Comparison of ENCODE assay signal across 12 cellular contexts in genomic region chr10:52540479-52540984, GRCh38.
"Had no signal": no experiment of that assay in that cellular context is flagged by ENCODE, and none has a peak within 500 bp of the region (broad histone marks: within the 10 kb centered on the region; RNA-seq: fewer than 3 reads in every experiment).

No MANE protein-coding gene starts in this region.

- H3K27ac ChIP-seq: pancreas, tibial nerve had no signal

- DNase-seq: activated CD4-positive, alpha-beta T cell treated with anti-CD3 and anti-CD28 coated beads, Interleukin-2, amount 10 ng/mL, durations not matched to agents 7 days and 5 days; activated CD4-positive, CD25-positive, alpha-beta regulatory T cell; activated CD8-positive, alpha-beta memory T cell treated with anti-CD3 and anti-CD28 coated beads for 24 hours; activated naive CD4-positive, alpha-beta T cell treated with Interleukin-2 at 50 U/mL for 16 hours; activated naive CD8-positive, alpha-beta T cell treated with anti-CD3 and anti-CD28 coated beads, Interleukin-2, amount 50 U/mL, for 24 hours; hypothalamus; midbrain; pancreas; stimulated activated CD4-positive, alpha-beta T cell treated with anti-CD3 and anti-CD28 coated beads, Interleukin-2, amount 100 ng/mL, for 48 hours had no signal

- H3K27me3 ChIP-seq: pancreas, tibial nerve had no signal

- ATAC-seq: activated naive CD8-positive, alpha-beta T cell treated with anti-CD3 and anti-CD28 coated beads, Interleukin-2, amount 50 U/mL, for 24 hours; esophagus mucosa; pancreas; stimulated activated memory B cell treated with anti-CD40 and anti-IgM and Interleukin-4, amounts not matched to agents 10 μg/mL and 1 μg/mL and 100 μg/mL, for 72 hours had no signal

- H3K9me3 ChIP-seq: pancreas, tibial nerve had no signal

- H3K36me3 ChIP-seq: pancreas, tibial nerve had no signal

- H3K4me3 ChIP-seq: pancreas, tibial nerve had no signal

- H3K4me1 ChIP-seq: pancreas, tibial nerve had no signal
